In genomic region chr5:97131139-97131710, GRCh38 we compare ENCODE assay signal across 1 cellular context.
TF ChIP-seq lines count a peak whose summit lies in the region.

No MANE protein-coding gene starts in this region.

TF ChIP-seq in IMR-90, 13 proteins besides CTCF, POLR2A, EP300 and RAD21 (continued from another document):
- TF ChIP-seq, protein P1, sequence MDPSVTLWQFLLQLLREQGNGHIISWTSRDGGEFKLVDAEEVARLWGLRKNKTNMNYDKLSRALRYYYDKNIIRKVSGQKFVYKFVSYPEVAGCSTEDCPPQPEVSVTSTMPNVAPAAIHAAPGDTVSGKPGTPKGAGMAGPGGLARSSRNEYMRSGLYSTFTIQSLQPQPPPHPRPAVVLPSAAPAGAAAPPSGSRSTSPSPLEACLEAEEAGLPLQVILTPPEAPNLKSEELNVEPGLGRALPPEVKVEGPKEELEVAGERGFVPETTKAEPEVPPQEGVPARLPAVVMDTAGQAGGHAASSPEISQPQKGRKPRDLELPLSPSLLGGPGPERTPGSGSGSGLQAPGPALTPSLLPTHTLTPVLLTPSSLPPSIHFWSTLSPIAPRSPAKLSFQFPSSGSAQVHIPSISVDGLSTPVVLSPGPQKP (IDR thresholded peaks at IDR 0.05; ENCODE audit: borderline replicate concordance, low read depth, low read length) = no peak
- TF ChIP-seq, protein P2, sequence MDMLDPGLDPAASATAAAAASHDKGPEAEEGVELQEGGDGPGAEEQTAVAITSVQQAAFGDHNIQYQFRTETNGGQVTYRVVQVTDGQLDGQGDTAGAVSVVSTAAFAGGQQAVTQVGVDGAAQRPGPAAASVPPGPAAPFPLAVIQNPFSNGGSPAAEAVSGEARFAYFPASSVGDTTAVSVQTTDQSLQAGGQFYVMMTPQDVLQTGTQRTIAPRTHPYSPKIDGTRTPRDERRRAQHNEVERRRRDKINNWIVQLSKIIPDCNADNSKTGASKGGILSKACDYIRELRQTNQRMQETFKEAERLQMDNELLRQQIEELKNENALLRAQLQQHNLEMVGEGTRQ (IDR thresholded peaks at IDR 0.05; ENCODE audit: low read depth, low read length) = no peak
- TF ChIP-seq MXI1 (IDR thresholded peaks at IDR 0.05; ENCODE audit: borderline replicate concordance, low read depth, low read length) = no peak
